ENCODE assay signal across 1 cellular context in genomic region chr2:19769513-19769912, GRCh38.
TF ChIP-seq lines count a peak whose summit lies in the region.

No MANE protein-coding gene starts in this region.

TF ChIP-seq in HCT116, 20 proteins besides CTCF, POLR2A, EP300 and RAD21 (continued from another document):
- no peak for TF ChIP-seq ZFX (IDR thresholded peaks at IDR 0.05)
- no peak for TF ChIP-seq MAX (IDR thresholded peaks at IDR 0.05)
- no peak for TF ChIP-seq ZNF274 (IDR thresholded peaks at IDR 0.05; ENCODE audit: low read depth, low read length)
- TF ChIP-seq POLR2AphosphoS5 (IDR thresholded peaks at IDR 0.05; ENCODE audit: low read depth, low read length): no peak
